In the genomic region with DNA sequence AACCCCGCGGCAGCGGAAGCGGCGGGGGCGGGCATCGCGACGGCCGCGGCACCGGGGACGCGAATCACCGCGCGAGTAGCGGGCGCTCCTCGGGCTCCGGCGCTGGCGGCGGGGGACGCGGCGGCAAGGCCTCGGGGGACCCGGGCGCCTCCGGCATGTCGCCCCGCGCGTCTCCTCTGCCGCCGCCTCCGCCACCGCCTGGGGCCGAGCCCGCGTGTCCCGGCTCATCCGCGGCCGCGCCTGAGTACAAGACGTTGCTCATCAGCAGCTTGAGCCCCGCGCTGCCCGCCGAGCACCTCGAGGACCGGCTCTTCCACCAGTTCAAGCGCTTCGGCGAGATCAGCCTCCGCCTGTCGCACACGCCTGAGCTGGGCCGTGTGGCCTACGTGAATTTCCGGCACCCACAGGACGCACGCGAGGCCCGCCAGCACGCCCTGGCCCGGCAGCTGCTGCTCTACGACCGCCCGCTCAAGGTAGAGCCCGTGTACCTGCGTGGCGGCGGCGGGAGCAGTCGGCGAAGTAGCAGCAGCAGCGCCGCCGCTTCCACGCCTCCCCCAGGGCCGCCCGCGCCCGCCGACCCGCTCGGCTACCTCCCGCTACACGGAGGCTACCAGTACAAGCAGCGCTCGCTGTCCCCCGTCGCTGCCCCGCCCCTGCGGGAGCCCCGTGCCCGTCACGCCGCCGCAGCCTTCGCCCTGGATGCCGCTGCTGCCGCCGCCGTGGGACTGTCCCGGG, we compare ENCODE assay signal across 1 cellular context.
TF ChIP-seq lines count a peak whose summit lies in the region.

No MANE protein-coding gene starts in this region.

TF ChIP-seq in K562, 482 proteins besides CTCF, POLR2A, EP300 and RAD21 (continued from another document and continues in another):
- TF ChIP-seq, protein P1, sequence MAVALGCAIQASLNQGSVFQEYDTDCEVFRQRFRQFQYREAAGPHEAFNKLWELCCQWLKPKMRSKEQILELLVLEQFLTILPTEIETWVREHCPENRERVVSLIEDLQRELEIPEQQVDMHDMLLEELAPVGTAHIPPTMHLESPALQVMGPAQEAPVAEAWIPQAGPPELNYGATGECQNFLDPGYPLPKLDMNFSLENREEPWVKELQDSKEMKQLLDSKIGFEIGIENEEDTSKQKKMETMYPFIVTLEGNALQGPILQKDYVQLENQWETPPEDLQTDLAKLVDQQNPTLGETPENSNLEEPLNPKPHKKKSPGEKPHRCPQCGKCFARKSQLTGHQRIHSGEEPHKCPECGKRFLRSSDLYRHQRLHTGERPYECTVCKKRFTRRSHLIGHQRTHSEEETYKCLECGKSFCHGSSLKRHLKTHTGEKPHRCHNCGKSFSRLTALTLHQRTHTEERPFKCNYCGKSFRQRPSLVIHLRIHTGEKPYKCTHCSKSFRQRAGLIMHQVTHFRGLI (CRISPR knock-in tag; IDR thresholded peaks at IDR 0.05) = no peak
- TF ChIP-seq, protein P2, sequence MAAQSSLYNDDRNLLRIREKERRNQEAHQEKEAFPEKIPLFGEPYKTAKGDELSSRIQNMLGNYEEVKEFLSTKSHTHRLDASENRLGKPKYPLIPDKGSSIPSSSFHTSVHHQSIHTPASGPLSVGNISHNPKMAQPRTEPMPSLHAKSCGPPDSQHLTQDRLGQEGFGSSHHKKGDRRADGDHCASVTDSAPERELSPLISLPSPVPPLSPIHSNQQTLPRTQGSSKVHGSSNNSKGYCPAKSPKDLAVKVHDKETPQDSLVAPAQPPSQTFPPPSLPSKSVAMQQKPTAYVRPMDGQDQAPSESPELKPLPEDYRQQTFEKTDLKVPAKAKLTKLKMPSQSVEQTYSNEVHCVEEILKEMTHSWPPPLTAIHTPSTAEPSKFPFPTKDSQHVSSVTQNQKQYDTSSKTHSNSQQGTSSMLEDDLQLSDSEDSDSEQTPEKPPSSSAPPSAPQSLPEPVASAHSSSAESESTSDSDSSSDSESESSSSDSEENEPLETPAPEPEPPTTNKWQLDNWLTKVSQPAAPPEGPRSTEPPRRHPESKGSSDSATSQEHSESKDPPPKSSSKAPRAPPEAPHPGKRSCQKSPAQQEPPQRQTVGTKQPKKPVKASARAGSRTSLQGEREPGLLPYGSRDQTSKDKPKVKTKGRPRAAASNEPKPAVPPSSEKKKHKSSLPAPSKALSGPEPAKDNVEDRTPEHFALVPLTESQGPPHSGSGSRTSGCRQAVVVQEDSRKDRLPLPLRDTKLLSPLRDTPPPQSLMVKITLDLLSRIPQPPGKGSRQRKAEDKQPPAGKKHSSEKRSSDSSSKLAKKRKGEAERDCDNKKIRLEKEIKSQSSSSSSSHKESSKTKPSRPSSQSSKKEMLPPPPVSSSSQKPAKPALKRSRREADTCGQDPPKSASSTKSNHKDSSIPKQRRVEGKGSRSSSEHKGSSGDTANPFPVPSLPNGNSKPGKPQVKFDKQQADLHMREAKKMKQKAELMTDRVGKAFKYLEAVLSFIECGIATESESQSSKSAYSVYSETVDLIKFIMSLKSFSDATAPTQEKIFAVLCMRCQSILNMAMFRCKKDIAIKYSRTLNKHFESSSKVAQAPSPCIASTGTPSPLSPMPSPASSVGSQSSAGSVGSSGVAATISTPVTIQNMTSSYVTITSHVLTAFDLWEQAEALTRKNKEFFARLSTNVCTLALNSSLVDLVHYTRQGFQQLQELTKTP (IDR thresholded peaks at IDR 0.05; ENCODE audit: low read depth in 1 of 2, partially characterized antibody in 2 of 2) = no peak
- TF ChIP-seq HLTF (IDR thresholded peaks at IDR 0.05) (no peak), L3MBTL2 (IDR thresholded peaks at IDR 0.05) (peak; percentile 77), KAT2B (IDR thresholded peaks at IDR 0.05; ENCODE audit: low read depth, low read length) (no peak), KDM4B (IDR thresholded peaks at IDR 0.05; ENCODE audit: borderline replicate concordance in 2 of 2, low read depth in 1 of 2) (no peak), FOXM1 (IDR thresholded peaks at IDR 0.05; ENCODE audit: low read depth) (no peak), FOXM1 (CRISPR knock-in tag; IDR thresholded peaks at IDR 0.05; ENCODE audit: low read depth) (0 out of 2 replicates have a peak, but pooled peaks have one; percentile 33), KLF1 (tag; IDR thresholded peaks at IDR 0.05) (no peak), MCM7 (IDR thresholded peaks at IDR 0.05) (no peak), NFXL1 (CRISPR knock-in tag; IDR thresholded peaks at IDR 0.05) (no peak), GATAD2B (IDR thresholded peaks at IDR 0.05; ENCODE audit: borderline replicate concordance) (0 out of 2 replicates have a peak, but pooled peaks have one; percentile 26), ZNF408 (CRISPR knock-in tag; IDR thresholded peaks at IDR 0.05; ENCODE audit: low read depth) (no peak), NCOA6 (IDR thresholded peaks at IDR 0.05) (no peak), MAZ (CRISPR knock-in tag; conservative IDR thresholded peaks at IDR 0.05 in 1 of 2, IDR thresholded peaks at IDR 0.05 in 1 of 2) (peak in 1 of 2 experiments; percentile 28; a peak in 1 of 4 replicates), IRF2 (CRISPR knock-in tag; IDR thresholded peaks at IDR 0.05) (no peak), RBBP5 (IDR thresholded peaks at IDR 0.05; ENCODE audit: borderline replicate concordance, insufficient read depth, low read length, poor library complexity, severe bottlenecking) (peak; percentile 28), ZNF232 (CRISPR knock-in tag; IDR thresholded peaks at IDR 0.05) (0 out of 2 replicates have a peak, but pooled peaks have one; percentile 59)
- TF ChIP-seq, protein P3, sequence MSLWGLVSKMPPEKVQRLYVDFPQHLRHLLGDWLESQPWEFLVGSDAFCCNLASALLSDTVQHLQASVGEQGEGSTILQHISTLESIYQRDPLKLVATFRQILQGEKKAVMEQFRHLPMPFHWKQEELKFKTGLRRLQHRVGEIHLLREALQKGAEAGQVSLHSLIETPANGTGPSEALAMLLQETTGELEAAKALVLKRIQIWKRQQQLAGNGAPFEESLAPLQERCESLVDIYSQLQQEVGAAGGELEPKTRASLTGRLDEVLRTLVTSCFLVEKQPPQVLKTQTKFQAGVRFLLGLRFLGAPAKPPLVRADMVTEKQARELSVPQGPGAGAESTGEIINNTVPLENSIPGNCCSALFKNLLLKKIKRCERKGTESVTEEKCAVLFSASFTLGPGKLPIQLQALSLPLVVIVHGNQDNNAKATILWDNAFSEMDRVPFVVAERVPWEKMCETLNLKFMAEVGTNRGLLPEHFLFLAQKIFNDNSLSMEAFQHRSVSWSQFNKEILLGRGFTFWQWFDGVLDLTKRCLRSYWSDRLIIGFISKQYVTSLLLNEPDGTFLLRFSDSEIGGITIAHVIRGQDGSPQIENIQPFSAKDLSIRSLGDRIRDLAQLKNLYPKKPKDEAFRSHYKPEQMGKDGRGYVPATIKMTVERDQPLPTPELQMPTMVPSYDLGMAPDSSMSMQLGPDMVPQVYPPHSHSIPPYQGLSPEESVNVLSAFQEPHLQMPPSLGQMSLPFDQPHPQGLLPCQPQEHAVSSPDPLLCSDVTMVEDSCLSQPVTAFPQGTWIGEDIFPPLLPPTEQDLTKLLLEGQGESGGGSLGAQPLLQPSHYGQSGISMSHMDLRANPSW (CRISPR knock-in tag; IDR thresholded peaks at IDR 0.05) = no peak
- TF ChIP-seq, protein P4, sequence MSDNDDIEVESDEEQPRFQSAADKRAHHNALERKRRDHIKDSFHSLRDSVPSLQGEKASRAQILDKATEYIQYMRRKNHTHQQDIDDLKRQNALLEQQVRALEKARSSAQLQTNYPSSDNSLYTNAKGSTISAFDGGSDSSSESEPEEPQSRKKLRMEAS (CRISPR knock-in tag; IDR thresholded peaks at IDR 0.05) = 0 out of 2 replicates have a peak, but pooled peaks have one; percentile 48
- TF ChIP-seq, protein P5, sequence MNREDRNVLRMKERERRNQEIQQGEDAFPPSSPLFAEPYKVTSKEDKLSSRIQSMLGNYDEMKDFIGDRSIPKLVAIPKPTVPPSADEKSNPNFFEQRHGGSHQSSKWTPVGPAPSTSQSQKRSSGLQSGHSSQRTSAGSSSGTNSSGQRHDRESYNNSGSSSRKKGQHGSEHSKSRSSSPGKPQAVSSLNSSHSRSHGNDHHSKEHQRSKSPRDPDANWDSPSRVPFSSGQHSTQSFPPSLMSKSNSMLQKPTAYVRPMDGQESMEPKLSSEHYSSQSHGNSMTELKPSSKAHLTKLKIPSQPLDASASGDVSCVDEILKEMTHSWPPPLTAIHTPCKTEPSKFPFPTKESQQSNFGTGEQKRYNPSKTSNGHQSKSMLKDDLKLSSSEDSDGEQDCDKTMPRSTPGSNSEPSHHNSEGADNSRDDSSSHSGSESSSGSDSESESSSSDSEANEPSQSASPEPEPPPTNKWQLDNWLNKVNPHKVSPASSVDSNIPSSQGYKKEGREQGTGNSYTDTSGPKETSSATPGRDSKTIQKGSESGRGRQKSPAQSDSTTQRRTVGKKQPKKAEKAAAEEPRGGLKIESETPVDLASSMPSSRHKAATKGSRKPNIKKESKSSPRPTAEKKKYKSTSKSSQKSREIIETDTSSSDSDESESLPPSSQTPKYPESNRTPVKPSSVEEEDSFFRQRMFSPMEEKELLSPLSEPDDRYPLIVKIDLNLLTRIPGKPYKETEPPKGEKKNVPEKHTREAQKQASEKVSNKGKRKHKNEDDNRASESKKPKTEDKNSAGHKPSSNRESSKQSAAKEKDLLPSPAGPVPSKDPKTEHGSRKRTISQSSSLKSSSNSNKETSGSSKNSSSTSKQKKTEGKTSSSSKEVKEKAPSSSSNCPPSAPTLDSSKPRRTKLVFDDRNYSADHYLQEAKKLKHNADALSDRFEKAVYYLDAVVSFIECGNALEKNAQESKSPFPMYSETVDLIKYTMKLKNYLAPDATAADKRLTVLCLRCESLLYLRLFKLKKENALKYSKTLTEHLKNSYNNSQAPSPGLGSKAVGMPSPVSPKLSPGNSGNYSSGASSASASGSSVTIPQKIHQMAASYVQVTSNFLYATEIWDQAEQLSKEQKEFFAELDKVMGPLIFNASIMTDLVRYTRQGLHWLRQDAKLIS (CRISPR knock-in tag; IDR thresholded peaks at IDR 0.05) = peak; percentile 40; the same call in 1 of the 2 replicates
- TF ChIP-seq, protein P6, sequence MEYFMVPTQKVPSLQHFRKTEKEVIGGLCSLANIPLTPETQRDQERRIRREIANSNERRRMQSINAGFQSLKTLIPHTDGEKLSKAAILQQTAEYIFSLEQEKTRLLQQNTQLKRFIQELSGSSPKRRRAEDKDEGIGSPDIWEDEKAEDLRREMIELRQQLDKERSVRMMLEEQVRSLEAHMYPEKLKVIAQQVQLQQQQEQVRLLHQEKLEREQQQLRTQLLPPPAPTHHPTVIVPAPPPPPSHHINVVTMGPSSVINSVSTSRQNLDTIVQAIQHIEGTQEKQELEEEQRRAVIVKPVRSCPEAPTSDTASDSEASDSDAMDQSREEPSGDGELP (CRISPR knock-in tag; IDR thresholded peaks at IDR 0.05; ENCODE audit: borderline replicate concordance) = peak; percentile 34; the same call in 1 of the 2 replicates
- TF ChIP-seq, protein P7, sequence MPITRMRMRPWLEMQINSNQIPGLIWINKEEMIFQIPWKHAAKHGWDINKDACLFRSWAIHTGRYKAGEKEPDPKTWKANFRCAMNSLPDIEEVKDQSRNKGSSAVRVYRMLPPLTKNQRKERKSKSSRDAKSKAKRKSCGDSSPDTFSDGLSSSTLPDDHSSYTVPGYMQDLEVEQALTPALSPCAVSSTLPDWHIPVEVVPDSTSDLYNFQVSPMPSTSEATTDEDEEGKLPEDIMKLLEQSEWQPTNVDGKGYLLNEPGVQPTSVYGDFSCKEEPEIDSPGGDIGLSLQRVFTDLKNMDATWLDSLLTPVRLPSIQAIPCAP (CRISPR knock-in tag; IDR thresholded peaks at IDR 0.05; ENCODE audit: borderline replicate concordance) = no peak
- TF ChIP-seq, protein P8, sequence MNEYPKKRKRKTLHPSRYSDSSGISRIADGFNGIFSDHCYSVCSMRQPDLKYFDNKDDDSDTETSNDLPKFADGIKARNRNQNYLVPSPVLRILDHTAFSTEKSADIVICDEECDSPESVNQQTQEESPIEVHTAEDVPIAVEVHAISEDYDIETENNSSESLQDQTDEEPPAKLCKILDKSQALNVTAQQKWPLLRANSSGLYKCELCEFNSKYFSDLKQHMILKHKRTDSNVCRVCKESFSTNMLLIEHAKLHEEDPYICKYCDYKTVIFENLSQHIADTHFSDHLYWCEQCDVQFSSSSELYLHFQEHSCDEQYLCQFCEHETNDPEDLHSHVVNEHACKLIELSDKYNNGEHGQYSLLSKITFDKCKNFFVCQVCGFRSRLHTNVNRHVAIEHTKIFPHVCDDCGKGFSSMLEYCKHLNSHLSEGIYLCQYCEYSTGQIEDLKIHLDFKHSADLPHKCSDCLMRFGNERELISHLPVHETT (CRISPR knock-in tag; conservative IDR thresholded peaks at IDR 0.05 in 1 of 2, IDR thresholded peaks at IDR 0.05 in 1 of 2) = 0 out of 4 replicates have a peak, but pooled peaks of 1 of the 2 experiments have one; percentile 56
- TF ChIP-seq, protein P9, sequence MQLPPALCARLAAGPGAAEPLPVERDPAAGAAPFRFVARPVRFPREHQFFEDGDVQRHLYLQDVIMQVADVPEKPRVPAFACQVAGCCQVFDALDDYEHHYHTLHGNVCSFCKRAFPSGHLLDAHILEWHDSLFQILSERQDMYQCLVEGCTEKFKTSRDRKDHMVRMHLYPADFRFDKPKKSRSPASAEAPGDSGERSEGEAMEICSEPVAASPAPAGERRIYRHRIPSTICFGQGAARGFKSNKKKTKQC (CRISPR knock-in tag; IDR thresholded peaks at IDR 0.05) = no peak
- TF ChIP-seq, protein P10, sequence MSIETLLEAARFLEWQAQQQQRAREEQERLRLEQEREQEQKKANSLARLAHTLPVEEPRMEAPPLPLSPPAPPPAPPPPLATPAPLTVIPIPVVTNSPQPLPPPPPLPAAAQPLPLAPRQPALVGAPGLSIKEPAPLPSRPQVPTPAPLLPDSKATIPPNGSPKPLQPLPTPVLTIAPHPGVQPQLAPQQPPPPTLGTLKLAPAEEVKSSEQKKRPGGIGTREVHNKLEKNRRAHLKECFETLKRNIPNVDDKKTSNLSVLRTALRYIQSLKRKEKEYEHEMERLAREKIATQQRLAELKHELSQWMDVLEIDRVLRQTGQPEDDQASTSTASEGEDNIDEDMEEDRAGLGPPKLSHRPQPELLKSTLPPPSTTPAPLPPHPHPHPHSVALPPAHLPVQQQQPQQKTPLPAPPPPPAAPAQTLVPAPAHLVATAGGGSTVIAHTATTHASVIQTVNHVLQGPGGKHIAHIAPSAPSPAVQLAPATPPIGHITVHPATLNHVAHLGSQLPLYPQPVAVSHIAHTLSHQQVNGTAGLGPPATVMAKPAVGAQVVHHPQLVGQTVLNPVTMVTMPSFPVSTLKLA (conservative IDR thresholded peaks at IDR 0.05) = 0 out of 4 replicates have a peak, but pooled peaks of 1 of the 2 experiments have one; percentile 20
